In the genomic region with DNA sequence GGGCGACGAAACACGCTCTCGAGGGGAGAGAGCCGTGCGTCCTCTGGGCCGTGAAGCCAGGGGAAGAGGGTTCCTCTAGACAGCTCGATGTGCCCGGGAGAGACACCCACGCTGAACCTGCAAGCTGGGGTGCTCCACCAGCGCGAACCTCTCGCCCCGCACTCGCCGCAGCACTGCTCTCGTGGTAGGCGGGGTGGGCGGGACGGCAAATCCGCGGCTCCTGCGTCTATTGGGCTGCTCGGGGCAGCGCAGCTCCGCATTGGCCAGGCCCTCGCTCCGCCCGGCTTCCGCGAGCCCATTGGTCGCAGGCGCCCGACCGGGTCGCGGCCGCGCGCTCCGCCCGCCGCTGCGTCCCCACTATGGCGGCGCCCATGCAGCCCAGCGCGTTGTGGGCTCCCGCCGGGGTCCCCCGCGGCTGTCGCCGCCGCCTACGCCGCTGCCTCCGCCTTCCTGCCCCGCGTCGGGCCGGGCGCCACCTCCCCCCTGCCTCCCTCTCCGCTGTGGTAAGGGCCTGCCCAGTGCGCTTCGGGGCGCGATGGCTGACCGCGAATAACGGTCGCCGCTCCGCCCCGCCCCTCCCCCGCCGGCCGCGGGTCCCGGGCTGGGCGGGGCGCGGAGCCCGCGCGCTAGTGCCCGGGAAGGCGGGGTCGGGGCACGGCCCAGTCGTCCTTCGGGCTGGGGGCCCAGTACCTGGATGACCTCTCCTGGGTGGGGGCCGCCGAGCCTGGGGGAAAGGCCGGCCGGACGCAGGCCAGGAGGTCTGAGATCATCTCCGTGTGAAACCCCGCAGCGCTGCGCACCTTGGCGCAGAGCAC, we compare ENCODE assay signal across 1 cellular context.
TF ChIP-seq lines count a peak whose summit lies in the region.

A gene with protein sequence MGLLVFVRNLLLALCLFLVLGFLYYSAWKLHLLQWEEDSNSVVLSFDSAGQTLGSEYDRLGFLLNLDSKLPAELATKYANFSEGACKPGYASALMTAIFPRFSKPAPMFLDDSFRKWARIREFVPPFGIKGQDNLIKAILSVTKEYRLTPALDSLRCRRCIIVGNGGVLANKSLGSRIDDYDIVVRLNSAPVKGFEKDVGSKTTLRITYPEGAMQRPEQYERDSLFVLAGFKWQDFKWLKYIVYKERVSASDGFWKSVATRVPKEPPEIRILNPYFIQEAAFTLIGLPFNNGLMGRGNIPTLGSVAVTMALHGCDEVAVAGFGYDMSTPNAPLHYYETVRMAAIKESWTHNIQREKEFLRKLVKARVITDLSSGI (plus strand): TSS at position 346 of the 815 bp plus-strand sequence. CDS start 28,727 bp downstream, outside the sequence.

TF ChIP-seq in HEK293, 187 proteins besides CTCF, POLR2A, EP300 and RAD21 (continued from another document and continues in another):
- TF ChIP-seq, protein P1, sequence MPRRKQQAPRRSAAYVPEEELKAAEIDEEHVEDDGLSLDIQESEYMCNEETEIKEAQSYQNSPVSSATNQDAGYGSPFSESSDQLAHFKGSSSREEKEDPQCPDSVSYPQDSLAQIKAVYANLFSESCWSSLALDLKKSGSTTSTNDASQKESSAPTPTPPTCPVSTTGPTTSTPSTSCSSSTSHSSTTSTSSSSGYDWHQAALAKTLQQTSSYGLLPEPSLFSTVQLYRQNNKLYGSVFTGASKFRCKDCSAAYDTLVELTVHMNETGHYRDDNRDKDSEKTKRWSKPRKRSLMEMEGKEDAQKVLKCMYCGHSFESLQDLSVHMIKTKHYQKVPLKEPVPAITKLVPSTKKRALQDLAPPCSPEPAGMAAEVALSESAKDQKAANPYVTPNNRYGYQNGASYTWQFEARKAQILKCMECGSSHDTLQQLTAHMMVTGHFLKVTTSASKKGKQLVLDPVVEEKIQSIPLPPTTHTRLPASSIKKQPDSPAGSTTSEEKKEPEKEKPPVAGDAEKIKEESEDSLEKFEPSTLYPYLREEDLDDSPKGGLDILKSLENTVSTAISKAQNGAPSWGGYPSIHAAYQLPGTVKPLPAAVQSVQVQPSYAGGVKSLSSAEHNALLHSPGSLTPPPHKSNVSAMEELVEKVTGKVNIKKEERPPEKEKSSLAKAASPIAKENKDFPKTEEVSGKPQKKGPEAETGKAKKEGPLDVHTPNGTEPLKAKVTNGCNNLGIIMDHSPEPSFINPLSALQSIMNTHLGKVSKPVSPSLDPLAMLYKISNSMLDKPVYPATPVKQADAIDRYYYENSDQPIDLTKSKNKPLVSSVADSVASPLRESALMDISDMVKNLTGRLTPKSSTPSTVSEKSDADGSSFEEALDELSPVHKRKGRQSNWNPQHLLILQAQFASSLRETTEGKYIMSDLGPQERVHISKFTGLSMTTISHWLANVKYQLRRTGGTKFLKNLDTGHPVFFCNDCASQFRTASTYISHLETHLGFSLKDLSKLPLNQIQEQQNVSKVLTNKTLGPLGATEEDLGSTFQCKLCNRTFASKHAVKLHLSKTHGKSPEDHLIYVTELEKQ (tag by site-specific recombination; IDR thresholded peaks at IDR 0.05; ENCODE audit: borderline replicate concordance), result no peak
- TF ChIP-seq, protein P2, sequence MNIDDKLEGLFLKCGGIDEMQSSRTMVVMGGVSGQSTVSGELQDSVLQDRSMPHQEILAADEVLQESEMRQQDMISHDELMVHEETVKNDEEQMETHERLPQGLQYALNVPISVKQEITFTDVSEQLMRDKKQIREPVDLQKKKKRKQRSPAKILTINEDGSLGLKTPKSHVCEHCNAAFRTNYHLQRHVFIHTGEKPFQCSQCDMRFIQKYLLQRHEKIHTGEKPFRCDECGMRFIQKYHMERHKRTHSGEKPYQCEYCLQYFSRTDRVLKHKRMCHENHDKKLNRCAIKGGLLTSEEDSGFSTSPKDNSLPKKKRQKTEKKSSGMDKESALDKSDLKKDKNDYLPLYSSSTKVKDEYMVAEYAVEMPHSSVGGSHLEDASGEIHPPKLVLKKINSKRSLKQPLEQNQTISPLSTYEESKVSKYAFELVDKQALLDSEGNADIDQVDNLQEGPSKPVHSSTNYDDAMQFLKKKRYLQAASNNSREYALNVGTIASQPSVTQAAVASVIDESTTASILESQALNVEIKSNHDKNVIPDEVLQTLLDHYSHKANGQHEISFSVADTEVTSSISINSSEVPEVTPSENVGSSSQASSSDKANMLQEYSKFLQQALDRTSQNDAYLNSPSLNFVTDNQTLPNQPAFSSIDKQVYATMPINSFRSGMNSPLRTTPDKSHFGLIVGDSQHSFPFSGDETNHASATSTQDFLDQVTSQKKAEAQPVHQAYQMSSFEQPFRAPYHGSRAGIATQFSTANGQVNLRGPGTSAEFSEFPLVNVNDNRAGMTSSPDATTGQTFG (tag by site-specific recombination; IDR thresholded peaks at IDR 0.05; ENCODE audit: borderline replicate concordance), result no peak
- TF ChIP-seq ZNF514 (tag by site-specific recombination; IDR thresholded peaks at IDR 0.05) (no peak), HOXA7 (CRISPR knock-in tag; IDR thresholded peaks at IDR 0.05; ENCODE audit: borderline replicate concordance) (no peak), ZNF670 (tag by site-specific recombination; IDR thresholded peaks at IDR 0.05; ENCODE audit: low read depth) (no peak), ZNF792 (tag by site-specific recombination; IDR thresholded peaks at IDR 0.05) (no peak), ZNF621 (tag by site-specific recombination; IDR thresholded peaks at IDR 0.05) (no peak), ZNF707 (tag by site-specific recombination; IDR thresholded peaks at IDR 0.05) (no peak), ZNF600 (tag by site-specific recombination; IDR thresholded peaks at IDR 0.05) (peak; percentile 54; the same call in 1 of the 2 replicates), ZNF664 (tag by site-specific recombination; IDR thresholded peaks at IDR 0.05) (no peak), ZNF416 (tag by site-specific recombination; IDR thresholded peaks at IDR 0.05) (no peak), ZNF777 (tag by site-specific recombination; IDR thresholded peaks at IDR 0.05; ENCODE audit: borderline replicate concordance) (no peak), ZNF544 (tag by site-specific recombination; IDR thresholded peaks at IDR 0.05) (no peak), PRDM1 (tag by site-specific recombination; IDR thresholded peaks at IDR 0.05) (no peak), GLIS1 (tag by site-specific recombination; IDR thresholded peaks at IDR 0.05) (peak; percentile 91), KLF10 (tag by site-specific recombination; IDR thresholded peaks at IDR 0.05) (peak; percentile 72; the same call in 1 of the 2 replicates), HOXD13 (CRISPR knock-in tag; IDR thresholded peaks at IDR 0.05; ENCODE audit: borderline replicate concordance) (no peak), ZNF146 (tag by site-specific recombination; IDR thresholded peaks at IDR 0.05) (no peak), REPIN1 (tag by site-specific recombination; IDR thresholded peaks at IDR 0.05; ENCODE audit: low read depth) (no peak), ZNF426 (tag by site-specific recombination; IDR thresholded peaks at IDR 0.05) (no peak)
- TF ChIP-seq, protein P3, sequence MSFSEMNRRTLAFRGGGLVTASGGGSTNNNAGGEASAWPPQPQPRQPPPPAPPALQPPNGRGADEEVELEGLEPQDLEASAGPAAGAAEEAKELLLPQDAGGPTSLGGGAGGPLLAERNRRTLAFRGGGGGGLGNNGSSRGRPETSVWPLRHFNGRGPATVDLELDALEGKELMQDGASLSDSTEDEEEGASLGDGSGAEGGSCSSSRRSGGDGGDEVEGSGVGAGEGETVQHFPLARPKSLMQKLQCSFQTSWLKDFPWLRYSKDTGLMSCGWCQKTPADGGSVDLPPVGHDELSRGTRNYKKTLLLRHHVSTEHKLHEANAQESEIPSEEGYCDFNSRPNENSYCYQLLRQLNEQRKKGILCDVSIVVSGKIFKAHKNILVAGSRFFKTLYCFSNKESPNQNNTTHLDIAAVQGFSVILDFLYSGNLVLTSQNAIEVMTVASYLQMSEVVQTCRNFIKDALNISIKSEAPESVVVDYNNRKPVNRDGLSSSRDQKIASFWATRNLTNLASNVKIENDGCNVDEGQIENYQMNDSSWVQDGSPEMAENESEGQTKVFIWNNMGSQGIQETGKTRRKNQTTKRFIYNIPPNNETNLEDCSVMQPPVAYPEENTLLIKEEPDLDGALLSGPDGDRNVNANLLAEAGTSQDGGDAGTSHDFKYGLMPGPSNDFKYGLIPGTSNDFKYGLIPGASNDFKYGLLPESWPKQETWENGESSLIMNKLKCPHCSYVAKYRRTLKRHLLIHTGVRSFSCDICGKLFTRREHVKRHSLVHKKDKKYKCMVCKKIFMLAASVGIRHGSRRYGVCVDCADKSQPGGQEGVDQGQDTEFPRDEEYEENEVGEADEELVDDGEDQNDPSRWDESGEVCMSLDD (tag by site-specific recombination; IDR thresholded peaks at IDR 0.05), result peak; percentile 78
- TF ChIP-seq, protein P4, sequence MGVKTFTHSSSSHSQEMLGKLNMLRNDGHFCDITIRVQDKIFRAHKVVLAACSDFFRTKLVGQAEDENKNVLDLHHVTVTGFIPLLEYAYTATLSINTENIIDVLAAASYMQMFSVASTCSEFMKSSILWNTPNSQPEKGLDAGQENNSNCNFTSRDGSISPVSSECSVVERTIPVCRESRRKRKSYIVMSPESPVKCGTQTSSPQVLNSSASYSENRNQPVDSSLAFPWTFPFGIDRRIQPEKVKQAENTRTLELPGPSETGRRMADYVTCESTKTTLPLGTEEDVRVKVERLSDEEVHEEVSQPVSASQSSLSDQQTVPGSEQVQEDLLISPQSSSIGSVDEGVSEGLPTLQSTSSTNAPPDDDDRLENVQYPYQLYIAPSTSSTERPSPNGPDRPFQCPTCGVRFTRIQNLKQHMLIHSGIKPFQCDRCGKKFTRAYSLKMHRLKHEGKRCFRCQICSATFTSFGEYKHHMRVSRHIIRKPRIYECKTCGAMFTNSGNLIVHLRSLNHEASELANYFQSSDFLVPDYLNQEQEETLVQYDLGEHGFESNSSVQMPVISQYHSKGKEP (tag by site-specific recombination; IDR thresholded peaks at IDR 0.05), result 0 out of 2 replicates have a peak, but pooled peaks have one; percentile 37
- TF ChIP-seq, protein P5, sequence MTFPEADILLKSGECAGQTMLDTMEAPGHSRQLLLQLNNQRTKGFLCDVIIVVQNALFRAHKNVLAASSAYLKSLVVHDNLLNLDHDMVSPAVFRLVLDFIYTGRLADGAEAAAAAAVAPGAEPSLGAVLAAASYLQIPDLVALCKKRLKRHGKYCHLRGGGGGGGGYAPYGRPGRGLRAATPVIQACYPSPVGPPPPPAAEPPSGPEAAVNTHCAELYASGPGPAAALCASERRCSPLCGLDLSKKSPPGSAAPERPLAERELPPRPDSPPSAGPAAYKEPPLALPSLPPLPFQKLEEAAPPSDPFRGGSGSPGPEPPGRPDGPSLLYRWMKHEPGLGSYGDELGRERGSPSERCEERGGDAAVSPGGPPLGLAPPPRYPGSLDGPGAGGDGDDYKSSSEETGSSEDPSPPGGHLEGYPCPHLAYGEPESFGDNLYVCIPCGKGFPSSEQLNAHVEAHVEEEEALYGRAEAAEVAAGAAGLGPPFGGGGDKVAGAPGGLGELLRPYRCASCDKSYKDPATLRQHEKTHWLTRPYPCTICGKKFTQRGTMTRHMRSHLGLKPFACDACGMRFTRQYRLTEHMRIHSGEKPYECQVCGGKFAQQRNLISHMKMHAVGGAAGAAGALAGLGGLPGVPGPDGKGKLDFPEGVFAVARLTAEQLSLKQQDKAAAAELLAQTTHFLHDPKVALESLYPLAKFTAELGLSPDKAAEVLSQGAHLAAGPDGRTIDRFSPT (tag by site-specific recombination; IDR thresholded peaks at IDR 0.05), result no peak
- TF ChIP-seq, protein P6, sequence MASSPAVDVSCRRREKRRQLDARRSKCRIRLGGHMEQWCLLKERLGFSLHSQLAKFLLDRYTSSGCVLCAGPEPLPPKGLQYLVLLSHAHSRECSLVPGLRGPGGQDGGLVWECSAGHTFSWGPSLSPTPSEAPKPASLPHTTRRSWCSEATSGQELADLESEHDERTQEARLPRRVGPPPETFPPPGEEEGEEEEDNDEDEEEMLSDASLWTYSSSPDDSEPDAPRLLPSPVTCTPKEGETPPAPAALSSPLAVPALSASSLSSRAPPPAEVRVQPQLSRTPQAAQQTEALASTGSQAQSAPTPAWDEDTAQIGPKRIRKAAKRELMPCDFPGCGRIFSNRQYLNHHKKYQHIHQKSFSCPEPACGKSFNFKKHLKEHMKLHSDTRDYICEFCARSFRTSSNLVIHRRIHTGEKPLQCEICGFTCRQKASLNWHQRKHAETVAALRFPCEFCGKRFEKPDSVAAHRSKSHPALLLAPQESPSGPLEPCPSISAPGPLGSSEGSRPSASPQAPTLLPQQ (tag by site-specific recombination; IDR thresholded peaks at IDR 0.05), result no peak; the same call in none of the 2 replicates
- TF ChIP-seq, protein P7, sequence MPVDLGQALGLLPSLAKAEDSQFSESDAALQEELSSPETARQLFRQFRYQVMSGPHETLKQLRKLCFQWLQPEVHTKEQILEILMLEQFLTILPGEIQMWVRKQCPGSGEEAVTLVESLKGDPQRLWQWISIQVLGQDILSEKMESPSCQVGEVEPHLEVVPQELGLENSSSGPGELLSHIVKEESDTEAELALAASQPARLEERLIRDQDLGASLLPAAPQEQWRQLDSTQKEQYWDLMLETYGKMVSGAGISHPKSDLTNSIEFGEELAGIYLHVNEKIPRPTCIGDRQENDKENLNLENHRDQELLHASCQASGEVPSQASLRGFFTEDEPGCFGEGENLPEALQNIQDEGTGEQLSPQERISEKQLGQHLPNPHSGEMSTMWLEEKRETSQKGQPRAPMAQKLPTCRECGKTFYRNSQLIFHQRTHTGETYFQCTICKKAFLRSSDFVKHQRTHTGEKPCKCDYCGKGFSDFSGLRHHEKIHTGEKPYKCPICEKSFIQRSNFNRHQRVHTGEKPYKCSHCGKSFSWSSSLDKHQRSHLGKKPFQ (tag by site-specific recombination; IDR thresholded peaks at IDR 0.05), result no peak
- TF ChIP-seq, protein P8, sequence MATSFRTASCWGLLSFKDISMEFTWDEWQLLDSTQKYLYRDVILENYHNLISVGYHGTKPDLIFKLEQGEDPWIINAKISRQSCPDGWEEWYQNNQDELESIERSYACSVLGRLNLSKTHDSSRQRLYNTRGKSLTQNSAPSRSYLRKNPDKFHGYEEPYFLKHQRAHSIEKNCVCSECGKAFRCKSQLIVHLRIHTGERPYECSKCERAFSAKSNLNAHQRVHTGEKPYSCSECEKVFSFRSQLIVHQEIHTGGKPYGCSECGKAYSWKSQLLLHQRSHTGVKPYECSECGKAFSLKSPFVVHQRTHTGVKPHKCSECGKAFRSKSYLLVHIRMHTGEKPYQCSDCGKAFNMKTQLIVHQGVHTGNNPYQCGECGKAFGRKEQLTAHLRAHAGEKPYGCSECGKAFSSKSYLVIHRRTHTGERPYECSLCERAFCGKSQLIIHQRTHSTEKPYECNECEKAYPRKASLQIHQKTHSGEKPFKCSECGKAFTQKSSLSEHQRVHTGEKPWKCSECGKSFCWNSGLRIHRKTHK (tag by site-specific recombination; IDR thresholded peaks at IDR 0.05), result no peak
